In the genomic region with DNA sequence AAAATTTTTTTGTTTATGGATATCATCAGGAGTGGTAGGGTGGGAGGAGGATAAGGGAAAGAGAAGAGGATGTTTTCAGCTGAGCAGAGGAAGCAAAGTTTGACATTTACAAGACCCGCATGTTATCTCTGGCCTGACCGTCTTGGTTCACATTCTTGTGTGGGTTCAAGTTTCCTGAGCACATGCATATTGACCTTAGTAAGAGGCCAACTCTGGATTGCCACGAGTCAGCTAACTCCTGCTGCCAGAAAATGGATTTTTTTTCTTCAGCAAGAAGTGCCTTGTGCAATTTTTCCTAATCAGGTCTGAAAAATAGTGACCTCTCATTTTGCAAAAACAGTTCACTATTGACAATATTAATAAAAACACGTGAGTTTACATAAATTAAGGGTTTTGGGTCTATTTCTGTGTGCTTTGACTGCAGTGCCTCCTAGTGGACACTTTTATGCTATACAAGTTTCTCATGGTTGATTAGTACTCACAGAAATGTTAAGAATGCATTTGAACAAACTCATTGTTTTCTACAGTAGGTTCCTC, we compare ENCODE assay signal across 7 cellular contexts. TPM values are rescaled to one million over a fixed set of nuclear protein-coding genes. Genes with fewer than 3 reads are reported as not detected.
DNase-seq lines count a peak whose midpoint lies in the region; ATAC-seq, FAIRE-seq and TF ChIP-seq lines count a peak whose summit lies in the region.

No MANE protein-coding gene starts in this region.

- POLR2A ChIA-PET in Panc1 (lab: Charles Lee) = interaction anchor here (0.8 kb wide), 1 partner anchor 183 kb away, joined by 3 read pairs; no protein-coding TSS in a partner anchor

- ATAC-seq in Panc1 (peak; percentile 43; the same call in 1 of the 2 replicates), HG02798 (IDR thresholded peaks at IDR 0.05; ENCODE audit: poor library complexity, unreplicated experiment) (no peak), HG03280 (IDR thresholded peaks at IDR 0.05; ENCODE audit: unreplicated experiment) (no peak)

- intact Hi-C loops in Panc1 (cut with micrococcal nuclease; ENCODE audit: unreplicated experiment) = loop anchor here (1.0 to 10.0 kb wide), 2 partner anchors 256 to 496 kb away; no protein-coding TSS in a partner anchor

- no TSS peak for BruUV-seq in Panc1 (replicated peaks; lab: Mats Ljungman, UMichigan)

- CTCF ChIA-PET in Panc1 (lab: Charles Lee) = interaction anchor here (0.5 to 1.8 kb wide), 17 partner anchors 9 to 578 kb away, joined by 3 to 9 read pairs (median 4); no protein-coding TSS in a partner anchor

- H3K4me1 ChIP-seq in Panc1 (ENCODE audit: control insufficient read depth, insufficient read depth, low read length) = peaks cover 14% of the 10 kb centered on the region

- FAIRE-seq in HTR-8/SVneo (lab: Jason Lieb, UNC) = no peak
- peak; percentile 55 for FAIRE-seq in endometrium (lab: Jason Lieb, UNC)

- no peaks in the 10 kb centered on the region for H3K36me3 ChIP-seq in Panc1 (ENCODE audit: control insufficient read depth, insufficient read depth, low read length)

- TF ChIP-seq CTCF in GM12872 (IDR thresholded peaks at IDR 0.05; ENCODE audit: insufficient read depth, low read depth, low read length) (peak; percentile 74), Panc1 (IDR thresholded peaks at IDR 0.05) (peak; percentile 83)

- no peaks in the 10 kb centered on the region for H3K9me3 ChIP-seq in Panc1 (ENCODE audit: control insufficient read depth, insufficient read depth, low read depth, low read length)

- DNase-seq in HTR-8/SVneo (ENCODE audit: insufficient read length, low spot score) = peak; percentile 64
- DNase-seq in Panc1 (ENCODE audit: low read depth, low spot score) = peak; percentile 66
- peak; percentile 26 for DNase-seq in middle frontal gyrus (ENCODE audit: extremely low spot score, low spot score)

- H3K27ac ChIP-seq in Panc1 (ENCODE audit: low read length) = peak overlapping the region; percentile 1; the same call in 1 of the 2 replicates

- in situ Hi-C loops in Panc1 (cut with HindIII; ENCODE audit: low pct_unique_long_range_greater_than_20kb, low sequenced_read_pairs) = no loop called here

- no peak overlapping the region for H3K4me3 ChIP-seq in Panc1 (ENCODE audit: low read depth in 2 of 2, low read length in 2 of 2)

- no peaks in the 10 kb centered on the region for H3K27me3 ChIP-seq in Panc1 (ENCODE audit: control insufficient read depth, insufficient read depth, low read length)

RNA-seq across cellular contexts. Expression of a gene that starts 27.1 kb away (rescaled TPM):
- total RNA-seq in Panc1 (2021; ENCODE audit: unreplicated experiment) = 217 TPM
- 126 TPM for polyA plus RNA-seq in Panc1 (2012; ENCODE audit: insufficient read length)
